30 cellular contexts compared by ENCODE assay signal in genomic region chr2:8197825-8198224, GRCh38.
DNase-seq lines count a peak whose midpoint lies in the region; ATAC-seq, FAIRE-seq and TF ChIP-seq lines count a peak whose summit lies in the region.
"Had no signal": no experiment of that assay in that cellular context is flagged by ENCODE, and none has a peak within 500 bp of the region (broad histone marks: within the 10 kb centered on the region; RNA-seq: fewer than 3 reads in every experiment).

No MANE protein-coding gene starts in this region.

- no peak overlapping the region for H3K4me2 ChIP-seq in GM12878 (ENCODE audit: control insufficient read depth, insufficient read depth)
- no peak overlapping the region for H3K4me2 ChIP-seq in K562 (ENCODE audit: insufficient read depth, low read length)
- H3K4me2 ChIP-seq: A549, BLaER1 had no signal

- no peak overlapping the region for H3K4me3 Mint-ChIP-seq in activated naive CD4-positive, alpha-beta T cell treated with anti-CD3 and anti-CD28 coated beads, Interleukin-2, amount 10 ng/mL, durations not matched to agents 7 days and 5 days
- H3K4me3 Mint-ChIP-seq in CD8-positive, alpha-beta T cell = no peak overlapping the region
- H3K4me3 Mint-ChIP-seq: B cell; CD14-positive monocyte; CD4-positive, alpha-beta memory T cell; CD4-positive, alpha-beta T cell; CD4-positive, CD25-positive, alpha-beta regulatory T cell; CD8-positive, alpha-beta memory T cell had no signal

- CTCF ChIA-PET in GM12878 (lab: Yijun Ruan, JAX) (no interaction called here), K562 (lab: Yijun Ruan, JAX; ENCODE audit: low intra/inter-chr PET ratio) (no interaction called here)
- CTCF ChIA-PET in activated naive CD4-positive, alpha-beta T cell treated with anti-CD3 and anti-CD28 coated beads, Interleukin-2, amount 10 ng/mL, durations not matched to agents 7 days and 5 days (lab: Charles Lee) = no interaction called here
- CTCF ChIA-PET in CD8-positive, alpha-beta T cell (lab: Charles Lee) = no interaction called here

- ATAC-seq in GM12878 = no peak
- ATAC-seq in K562 = no peak
- ATAC-seq in CD8-positive, alpha-beta T cell = no peak
- ATAC-seq: A549 had no signal

- FAIRE-seq in GM12878 (lab: Jason Lieb, UNC) (no peak), K562 (lab: Jason Lieb, UNC) (no peak)
- FAIRE-seq: A204.1, A549, D721Med had no signal

- H3K9ac ChIP-seq in GM12878 (ENCODE audit: control insufficient read depth, insufficient read depth, low read length) (no peak overlapping the region), K562 (ENCODE audit: insufficient read depth in 1 of 2, low read depth in 2 of 2, low read length in 2 of 2) (no peak overlapping the region)
- H3K9ac ChIP-seq: BLaER1; BLaER1 treated with 17β-estradiol and CSF1 and Interleukin-3, amounts not matched to agents 10 nM and 100 nM had no signal

- H3K79me2 ChIP-seq in GM12878 (ENCODE audit: control insufficient read depth, insufficient read depth, low read length) (no peaks in the 10 kb centered on the region), K562 (ENCODE audit: control insufficient read depth, insufficient read depth, low read length) (no peaks in the 10 kb centered on the region)

- TF ChIP-seq CTCF in GM12878 (IDR thresholded peaks at IDR 0.05 in 2 of 3, conservative IDR thresholded peaks at IDR 0.05 in 1 of 3; ENCODE audit: control insufficient read depth in 2 of 3, extremely low read depth in 1 of 3, insufficient read depth in 1 of 3, low read depth in 3 of 3, low read length in 3 of 3) (no peak), K562 (IDR thresholded peaks at IDR 0.05 in 2 of 3, conservative IDR thresholded peaks at IDR 0.05 in 1 of 3; ENCODE audit: insufficient read depth in 2 of 3, low read depth in 1 of 3, low read length in 3 of 3) (no peak)
- no peak for TF ChIP-seq CTCF in CD8-positive, alpha-beta T cell (IDR thresholded peaks at IDR 0.05)

- no peaks in the 10 kb centered on the region for H3K27me3 ChIP-seq in GM12878 (replicated peaks in 1 of 2; ENCODE audit: control insufficient read depth in 2 of 2, insufficient read depth in 2 of 2, low read length in 1 of 2)
- H3K27me3 ChIP-seq in K562 (ENCODE audit: control insufficient read depth in 2 of 2, insufficient read depth in 2 of 2, low read length in 2 of 2) = peaks cover 12 to 14% of the 10 kb centered on the region in 2 experiments; a peak in 4 of 5 replicates
- no peaks in the 10 kb centered on the region for H3K27me3 ChIP-seq in CD8-positive, alpha-beta T cell (ENCODE audit: insufficient read depth, low read length)
- H3K27me3 ChIP-seq: BE2C; BLaER1; BLaER1 treated with 17β-estradiol and CSF1 and Interleukin-3, amounts not matched to agents 10 nM and 100 nM had no signal

- TF ChIP-seq EP300 in GM12878 (IDR thresholded peaks at IDR 0.05; ENCODE audit: borderline replicate concordance in 1 of 2, control insufficient read depth in 1 of 2, low read depth in 2 of 2, low read length in 2 of 2) (no peak), K562 (IDR thresholded peaks at IDR 0.05; ENCODE audit: low read length) (no peak)

- peaks cover 7% of the 10 kb centered on the region for H3K27me3 Mint-ChIP-seq in activated naive CD4-positive, alpha-beta T cell treated with anti-CD3 and anti-CD28 coated beads, Interleukin-2, amount 10 ng/mL, durations not matched to agents 7 days and 5 days
- H3K27me3 Mint-ChIP-seq in CD8-positive, alpha-beta T cell (ENCODE audit: low read depth) = no peaks in the 10 kb centered on the region
- H3K27me3 Mint-ChIP-seq: CD4-positive, alpha-beta memory T cell; CD4-positive, alpha-beta T cell; CD4-positive, CD25-positive, alpha-beta regulatory T cell; CD8-positive, alpha-beta memory T cell had no signal

- H3K4me1 ChIP-seq in GM12878 (ENCODE audit: control insufficient read depth, insufficient read depth, low read length) (peaks cover 8% of the 10 kb centered on the region; the same call in 1 of the 2 replicates), K562 (replicated peaks in 1 of 2; ENCODE audit: control insufficient read depth in 2 of 2, insufficient read depth in 2 of 2, low read length in 2 of 2) (no peaks in the 10 kb centered on the region)
- no peaks in the 10 kb centered on the region for H3K4me1 ChIP-seq in CD8-positive, alpha-beta T cell (ENCODE audit: insufficient read depth, low read length)
- H3K4me1 ChIP-seq: A549 had no signal

- RAD21 ChIA-PET in GM12878 (lab: Charles Lee; ENCODE audit: unreplicated experiment) = no interaction called here

- no peak overlapping the region for H3K27ac Mint-ChIP-seq in activated naive CD4-positive, alpha-beta T cell treated with anti-CD3 and anti-CD28 coated beads, Interleukin-2, amount 10 ng/mL, durations not matched to agents 7 days and 5 days
- H3K27ac Mint-ChIP-seq in CD8-positive, alpha-beta T cell = no peak overlapping the region
- H3K27ac Mint-ChIP-seq: B cell; CD4-positive, alpha-beta memory T cell; CD4-positive, alpha-beta T cell; CD4-positive, CD25-positive, alpha-beta regulatory T cell had no signal

- H3K9me3 ChIP-seq in GM12878 (replicated peaks; ENCODE audit: control insufficient read depth, insufficient read depth, low read length) (peaks cover 6% of the 10 kb centered on the region; the same call in 2 of the 3 replicates), K562 (replicated peaks; ENCODE audit: control insufficient read depth, insufficient read depth, low read depth, low read length) (no peaks in the 10 kb centered on the region)
- H3K9me3 ChIP-seq in CD8-positive, alpha-beta T cell (ENCODE audit: low read length) = no peaks in the 10 kb centered on the region
- H3K9me3 ChIP-seq: A549, BE2C, Caco-2 had no signal

- SMC1A ChIA-PET in GM12878 (lab: Charles Lee; ENCODE audit: uncharacterized antibody, unreplicated experiment) = interaction anchor here (1.1 to 1.2 kb wide), 2 partner anchors 13 to 17 kb away, joined by 3 read pairs; no protein-coding TSS in a partner anchor

- BruUV-seq in GM12878 (replicated peaks; lab: Mats Ljungman, UMichigan) (no TSS peak), K562 (replicated peaks; lab: Mats Ljungman, UMichigan) (no TSS peak)

- no peak for TF ChIP-seq POLR2A in GM12878 (IDR thresholded peaks at IDR 0.05; ENCODE audit: low read depth, low read length)
- TF ChIP-seq POLR2A in K562 (conservative IDR thresholded peaks at IDR 0.05) = no peak

- no peak for DNase-seq in GM12878 (ENCODE audit: low read depth, low spot score)
- no peak for DNase-seq in K562 (ENCODE audit: extremely low read depth in 1 of 4, low spot score in 3 of 4)
- DNase-seq in activated naive CD4-positive, alpha-beta T cell treated with anti-CD3 and anti-CD28 coated beads, Interleukin-2, amount 10 ng/mL, durations not matched to agents 7 days and 5 days = no peak
- DNase-seq in CD8-positive, alpha-beta T cell = no peak
- DNase-seq: 8988T; ACHN; AML-193; BE2C; C1 segment of cervical spinal cord; Caco-2; Calu3; CD4-positive, alpha-beta memory T cell; CD4-positive, alpha-beta T cell; CD4-positive, CD25-positive, alpha-beta regulatory T cell; CD8-positive, alpha-beta memory T cell; COR-L47; DMS 273 treated with DMSO at 0.1 percent for 48 hours; DMS153; DMS79; DMS79 treated with DMSO at 0.1 percent for 48 hours; DND-41 had no signal

- H3K9me1 ChIP-seq in K562 (ENCODE audit: control insufficient read depth, insufficient read depth, low read length) = no peaks in the 10 kb centered on the region

- peaks cover 1% of the 10 kb centered on the region for H3K36me3 Mint-ChIP-seq in activated naive CD4-positive, alpha-beta T cell treated with anti-CD3 and anti-CD28 coated beads, Interleukin-2, amount 10 ng/mL, durations not matched to agents 7 days and 5 days
- no peaks in the 10 kb centered on the region for H3K36me3 Mint-ChIP-seq in CD8-positive, alpha-beta T cell
- H3K36me3 Mint-ChIP-seq: CD4-positive, CD25-positive, alpha-beta regulatory T cell had no signal

- in situ Hi-C loops in GM12878 (cut with MboI) = no loop called here
- in situ Hi-C loops in K562 (cut with MboI) = no loop called here

- TF ChIP-seq RAD21 in GM12878 (IDR thresholded peaks at IDR 0.05; ENCODE audit: insufficient read depth, low read depth, low read length) = no peak
- no peak for TF ChIP-seq RAD21 in K562 (CRISPR knock-in tag; conservative IDR thresholded peaks at IDR 0.05 in 1 of 2, IDR thresholded peaks at IDR 0.05 in 1 of 2)

- H3K4me3 ChIP-seq in GM12878 (no peak overlapping the region), K562 (no peak overlapping the region)
- no peak overlapping the region for H3K4me3 ChIP-seq in CD8-positive, alpha-beta T cell (ENCODE audit: low read depth, low read length)
- H3K4me3 ChIP-seq: A549; BLaER1; BLaER1 treated with 17β-estradiol and CSF1 and Interleukin-3, amounts not matched to agents 10 nM and 100 nM had no signal

- H3K27ac ChIP-seq in GM12878 (ENCODE audit: control insufficient read depth, insufficient read depth) (no peak overlapping the region), K562 (ENCODE audit: extremely low read depth, low read depth, low read length) (no peak overlapping the region)
- no peak overlapping the region for H3K27ac ChIP-seq in CD8-positive, alpha-beta T cell (ENCODE audit: low read depth, low read length)
- H3K27ac ChIP-seq: 22Rv1; A549; BLaER1; BLaER1 treated with 17β-estradiol and CSF1 and Interleukin-3, amounts not matched to agents 10 nM and 100 nM; C4-2B had no signal

- intact Hi-C loops in GM12878 (cut with micrococcal nuclease; ENCODE audit: unreplicated experiment) = no loop called here
- intact Hi-C loops in K562 (cut with micrococcal nuclease) = no loop called here
- intact Hi-C loops in CD8-positive, alpha-beta T cell (cut with DNase I, micrococcal nuclease) = no loop called here

- H3K4me1 Mint-ChIP-seq in activated naive CD4-positive, alpha-beta T cell treated with anti-CD3 and anti-CD28 coated beads, Interleukin-2, amount 10 ng/mL, durations not matched to agents 7 days and 5 days = peaks cover 2% of the 10 kb centered on the region
- H3K4me1 Mint-ChIP-seq in CD8-positive, alpha-beta T cell (ENCODE audit: low read depth) = no peaks in the 10 kb centered on the region
- H3K4me1 Mint-ChIP-seq: B cell; CD4-positive, alpha-beta memory T cell had no signal

- WGBS in GM12878 (ENCODE audit: insufficient coverage, insufficient replicate concordance, low lambda C conversion rate, missing lambda C conversion rate) = 17% methylated on average over 1 of the region's 1 CpG
- WGBS in K562 (ENCODE audit: insufficient coverage, low coverage, missing lambda C conversion rate) = 6% methylated on average over 1 of the region's 1 CpG

- H3K36me3 ChIP-seq in GM12878 (ENCODE audit: control insufficient read depth in 2 of 2, insufficient read depth in 2 of 2, low read length in 1 of 2) (no peaks in the 10 kb centered on the region; a peak in 1 of 4 replicates), K562 (ENCODE audit: control insufficient read depth, insufficient read depth, low read length) (no peaks in the 10 kb centered on the region)
- H3K36me3 ChIP-seq in CD8-positive, alpha-beta T cell (ENCODE audit: insufficient read depth, low read length) = no peaks in the 10 kb centered on the region
- H3K36me3 ChIP-seq: BE2C; BLaER1; BLaER1 treated with 17β-estradiol and CSF1 and Interleukin-3, amounts not matched to agents 10 nM and 100 nM had no signal

- POLR2A ChIA-PET in GM12878 (lab: Charles Lee) (no interaction called here), K562 (lab: Yijun Ruan, JAX) (interaction anchor here (0.8 kb wide), 1 partner anchor 1847 kb away, joined by 3 read pairs; no protein-coding TSS in a partner anchor)
- POLR2A ChIA-PET in CD8-positive, alpha-beta T cell (lab: Charles Lee) = interaction anchor here (1.5 kb wide), 1 partner anchor 261 kb away, joined by 3 read pairs; no protein-coding TSS in a partner anchor

- H2AFZ ChIP-seq in GM12878 (ENCODE audit: control insufficient read depth, low read depth, low read length) (no peak overlapping the region), K562 (ENCODE audit: low read depth, low read length) (no peak overlapping the region)

- no peaks in the 10 kb centered on the region for H4K20me1 ChIP-seq in GM12878 (ENCODE audit: control insufficient read depth, insufficient read depth)
- H4K20me1 ChIP-seq in K562 (replicated peaks; ENCODE audit: control insufficient read depth, insufficient read depth, low read length) = no peaks in the 10 kb centered on the region
- H4K20me1 ChIP-seq: BLaER1; BLaER1 treated with 17β-estradiol and CSF1 and Interleukin-3, amounts not matched to agents 10 nM and 100 nM had no signal

- H3K9me3 Mint-ChIP-seq in activated naive CD4-positive, alpha-beta T cell treated with anti-CD3 and anti-CD28 coated beads, Interleukin-2, amount 10 ng/mL, durations not matched to agents 7 days and 5 days = peaks cover 2% of the 10 kb centered on the region
- no peaks in the 10 kb centered on the region for H3K9me3 Mint-ChIP-seq in CD8-positive, alpha-beta T cell
- H3K9me3 Mint-ChIP-seq: CD4-positive, alpha-beta T cell; CD8-positive, alpha-beta memory T cell had no signal
